In the genomic region with DNA sequence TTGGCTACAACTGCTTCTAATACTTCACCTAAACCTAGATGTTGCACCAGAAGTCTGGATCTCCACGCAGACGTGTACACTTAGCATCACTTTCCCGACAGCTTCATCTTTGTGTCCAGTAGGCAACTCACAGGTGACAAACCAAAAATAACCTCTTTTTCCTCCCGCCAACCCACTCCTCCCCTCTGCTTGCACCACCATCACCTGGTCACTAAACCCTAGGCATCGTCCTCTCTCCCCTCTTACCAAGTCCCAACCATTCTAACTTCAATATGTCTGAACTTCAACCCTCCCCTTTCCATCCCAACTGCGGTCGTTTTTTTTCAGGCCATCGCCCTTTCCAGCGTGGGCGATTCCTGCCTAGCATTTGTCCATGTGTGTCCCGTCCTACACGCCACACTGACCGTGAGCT, we compare ENCODE assay signal across 8 cellular contexts.
A peak's percentile ranks its signal among the peaks of the same experiment; 100 is the strongest.
DNase-seq lines count a peak whose midpoint lies in the region; ATAC-seq and TF ChIP-seq lines count a peak whose summit lies in the region.

No MANE protein-coding gene starts in this region.

- in situ Hi-C loops in KBM-7 (cut with MboI; ENCODE audit: low pct_unique_long_range_greater_than_20kb, low sequenced_read_pairs), result no loop called here

- H3F3A ChIP-seq in MM.1S (ENCODE audit: insufficient read depth, low read length), result 0 out of 2 replicates have a peak, but pooled peaks cover 5% of the 10 kb centered on the region

- peaks cover 9% of the 10 kb centered on the region for H3K9me3 Mint-ChIP-seq in dendritic cell treated with granulocyte-macrophage colony-stimulating factor and Interleukin-4, amounts not matched to agents 40 ng/mL and 50 ng/mL, for 4 days
- peaks cover 27% of the 10 kb centered on the region for H3K9me3 Mint-ChIP-seq in nephron progenitor cell

- no peaks in the 10 kb centered on the region for H4K20me1 ChIP-seq in MM.1S (ENCODE audit: insufficient read depth, low read length)

- H3K27me3 ChIP-seq in MM.1S (replicated peaks; ENCODE audit: insufficient read depth, low read length), result no peaks in the 10 kb centered on the region

- no peaks in the 10 kb centered on the region for H3K27me3 Mint-ChIP-seq in dendritic cell treated with granulocyte-macrophage colony-stimulating factor and Interleukin-4, amounts not matched to agents 40 ng/mL and 50 ng/mL, for 4 days
- H3K27me3 Mint-ChIP-seq in nephron progenitor cell (ENCODE audit: low read depth, poor library complexity), result peaks cover 10% of the 10 kb centered on the region

- peak overlapping the region; percentile 100 for H3K9ac ChIP-seq in MM.1S (ENCODE audit: low read length)

- peak overlapping the region; percentile 93 for H3K4me3 ChIP-seq in MM.1S (ENCODE audit: low read length)

- intact Hi-C loops in dendritic cell treated with granulocyte-macrophage colony-stimulating factor and Interleukin-4, amounts not matched to agents 40 ng/mL and 50 ng/mL, for 4 days (cut with micrococcal nuclease), result loop anchor here (2.0 kb wide), 2 partner anchors 59 to 125 kb away; a partner anchor contains a TSS

- TF ChIP-seq CTCF in C4-2B (conservative IDR thresholded peaks at IDR 0.05), result no peak
- TF ChIP-seq CTCF in MM.1S (IDR thresholded peaks at IDR 0.05; ENCODE audit: low read length), result no peak
- TF ChIP-seq CTCF in nephron progenitor cell (IDR thresholded peaks at IDR 0.05), result no peak

- peaks cover 28% of the 10 kb centered on the region for H3K36me3 Mint-ChIP-seq in dendritic cell treated with granulocyte-macrophage colony-stimulating factor and Interleukin-4, amounts not matched to agents 40 ng/mL and 50 ng/mL, for 4 days (ENCODE audit: low read depth)
- no peaks in the 10 kb centered on the region for H3K36me3 Mint-ChIP-seq in nephron progenitor cell (ENCODE audit: low read depth)

- H3K79me2 ChIP-seq in MM.1S (ENCODE audit: low read length), result peaks cover 43% of the 10 kb centered on the region

- H3K4me1 ChIP-seq in MM.1S (ENCODE audit: low read length), result peaks cover 12% of the 10 kb centered on the region

- H3K27ac ChIP-seq in C4-2B (peak overlapping the region; percentile 94), MM.1S (ENCODE audit: low read length) (peak overlapping the region; percentile 99; the same call in 1 of the 2 replicates)

- no peaks in the 10 kb centered on the region for H3K9me2 ChIP-seq in MM.1S (replicated peaks; ENCODE audit: insufficient read depth, low read length)

- peak overlapping the region; percentile 95 for H2AFZ ChIP-seq in MM.1S (ENCODE audit: low read length)

- H3K4me1 Mint-ChIP-seq in dendritic cell treated with granulocyte-macrophage colony-stimulating factor and Interleukin-4, amounts not matched to agents 40 ng/mL and 50 ng/mL, for 4 days (ENCODE audit: low read depth), result peaks cover 24% of the 10 kb centered on the region
- H3K4me1 Mint-ChIP-seq in nephron progenitor cell, result peaks cover 24% of the 10 kb centered on the region

- H3K4me2 ChIP-seq in MM.1S (ENCODE audit: low read depth, low read length), result peak overlapping the region; percentile 73

- H3K36me3 ChIP-seq in MM.1S (replicated peaks; ENCODE audit: insufficient read depth, low read length), result no peaks in the 10 kb centered on the region

- DNase-seq in MM.1S, result no peak
- DNase-seq in nephron progenitor cell, result no peak
- DNase-seq in NCI-H2171 treated with DMSO at 0.1 percent for 48 hours (lab: John Stamatoyannopoulos, UW), result no peak
- DNase-seq in KBM-7, result no peak

- peak overlapping the region; percentile 100 for H3K27ac Mint-ChIP-seq in dendritic cell treated with granulocyte-macrophage colony-stimulating factor and Interleukin-4, amounts not matched to agents 40 ng/mL and 50 ng/mL, for 4 days
- H3K27ac Mint-ChIP-seq in nephron progenitor cell, result peak overlapping the region; percentile 100

- H3K4me3 Mint-ChIP-seq in dendritic cell treated with granulocyte-macrophage colony-stimulating factor and Interleukin-4, amounts not matched to agents 40 ng/mL and 50 ng/mL, for 4 days, result peak overlapping the region; percentile 94
- peak overlapping the region; percentile 94 for H3K4me3 Mint-ChIP-seq in nephron progenitor cell

- no peaks in the 10 kb centered on the region for H3K9me3 ChIP-seq in MM.1S (replicated peaks; ENCODE audit: insufficient read depth, low read length)

- no peak for ATAC-seq in HG02840 (IDR thresholded peaks at IDR 0.05; ENCODE audit: low FRiP score, unreplicated experiment)
- ATAC-seq in HG03520 (IDR thresholded peaks at IDR 0.05; ENCODE audit: unreplicated experiment), result no peak
